In the genomic region with DNA sequence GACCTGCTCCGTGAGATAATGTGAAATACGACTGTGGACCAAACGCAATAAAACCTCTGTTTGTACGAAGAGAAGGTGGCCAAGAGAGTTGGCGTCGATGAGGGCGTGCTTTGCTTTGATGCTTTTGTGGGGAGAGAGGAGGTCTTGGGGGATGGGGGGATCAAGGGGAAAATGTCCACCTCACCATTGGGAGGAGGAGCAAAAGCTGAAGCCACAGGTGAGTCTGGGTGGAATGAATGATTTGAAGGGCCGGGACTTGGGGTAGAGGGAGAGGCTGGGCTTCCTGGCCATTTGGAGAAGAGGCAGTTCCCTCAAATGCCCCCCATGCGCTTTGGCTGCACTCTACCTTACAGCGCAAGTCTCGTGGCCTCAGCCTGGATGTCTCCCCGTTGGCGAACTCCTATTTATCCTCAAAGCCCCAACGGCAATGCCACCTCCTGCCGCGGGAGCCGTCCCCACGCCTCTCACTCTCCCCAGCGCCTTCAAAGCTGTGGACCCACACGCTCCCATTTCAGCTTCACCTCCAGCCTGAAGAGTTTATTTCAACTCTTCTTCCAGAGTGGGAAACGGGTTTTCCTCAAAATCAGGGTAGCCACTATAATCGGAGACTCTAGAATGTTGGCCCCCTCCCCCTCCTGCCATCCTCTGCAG, we compare ENCODE assay signal across 10 cellular contexts. TPM values are rescaled to one million over a fixed set of nuclear protein-coding genes. Genes with fewer than 3 reads are reported as not detected.
DNase-seq lines count a peak whose midpoint lies in the region; ATAC-seq, FAIRE-seq and TF ChIP-seq lines count a peak whose summit lies in the region.
"Had no signal": no experiment of that assay in that cellular context is flagged by ENCODE, and none has a peak within 500 bp of the region (broad histone marks: within the 10 kb centered on the region; RNA-seq: fewer than 3 reads in every experiment).

No MANE protein-coding gene starts in this region.

- POLR2A ChIA-PET in Caco-2 (lab: Charles Lee): interaction anchor here (0.5 to 2.4 kb wide), 7 partner anchors 10 to 230 kb away, joined by 3 to 21 read pairs (median 6); a partner anchor contains a TSS

- H3K9me2 ChIP-seq in Loucy (replicated peaks; ENCODE audit: low read depth, low read length): no peaks in the 10 kb centered on the region

- H3K4me3 Mint-ChIP-seq in Caco-2 (ENCODE audit: unreplicated experiment): peak overlapping the region; percentile 91
- H3K4me3 Mint-ChIP-seq in nephron progenitor cell: peak overlapping the region; percentile 85

- H3K4me2 ChIP-seq in Loucy (ENCODE audit: low read depth, low read length, poor library complexity, severe bottlenecking): peak overlapping the region; percentile 88

- no peaks in the 10 kb centered on the region for H3K4me1 Mint-ChIP-seq in Caco-2 (ENCODE audit: low read depth, unreplicated experiment)
- peaks cover 24% of the 10 kb centered on the region for H3K4me1 Mint-ChIP-seq in nephron progenitor cell

- no TSS peak for BruUV-seq in Caco-2 (replicated peaks; lab: Mats Ljungman, UMichigan)

- H3K9me3 Mint-ChIP-seq in Caco-2 (ENCODE audit: unreplicated experiment) (no peaks in the 10 kb centered on the region), nephron progenitor cell (no peaks in the 10 kb centered on the region)

- H3K27me3 Mint-ChIP-seq in Caco-2 (ENCODE audit: insufficient read depth, unreplicated experiment) (no peaks in the 10 kb centered on the region), nephron progenitor cell (ENCODE audit: low read depth, poor library complexity) (peaks cover 3% of the 10 kb centered on the region)

- H3K9ac ChIP-seq in Loucy (ENCODE audit: low read depth, low read length, poor library complexity, severe bottlenecking): peak overlapping the region; percentile 65

- TF ChIP-seq CTCF in Caco-2 (IDR thresholded peaks at IDR 0.05; ENCODE audit: insufficient read depth in 1 of 2, low read depth in 1 of 2, low read length in 1 of 2, severe bottlenecking in 1 of 2, unreplicated experiment in 1 of 2): no peak
- no peak for TF ChIP-seq CTCF in Loucy (conservative IDR thresholded peaks at IDR 0.05; ENCODE audit: low read length)
- no peak for TF ChIP-seq CTCF in nephron progenitor cell (IDR thresholded peaks at IDR 0.05)

- no peaks in the 10 kb centered on the region for H3K27me3 ChIP-seq in Caco-2 (replicated peaks; ENCODE audit: control insufficient read depth, insufficient read depth, low read length)
- no peaks in the 10 kb centered on the region for H3K27me3 ChIP-seq in Loucy (ENCODE audit: insufficient read depth, low read length, poor library complexity, severe bottlenecking)

- H3K36me3 Mint-ChIP-seq in Caco-2 (ENCODE audit: insufficient read depth, unreplicated experiment) (peaks cover 66% of the 10 kb centered on the region), nephron progenitor cell (ENCODE audit: low read depth) (peaks cover 34% of the 10 kb centered on the region)

- ATAC-seq in GM19395 (IDR thresholded peaks at IDR 0.05; ENCODE audit: unreplicated experiment): no peak

- intact Hi-C loops in Caco-2 (cut with micrococcal nuclease; ENCODE audit: unreplicated experiment): no loop called here

- no peaks in the 10 kb centered on the region for H3K9me3 ChIP-seq in Caco-2
- H3K9me3 ChIP-seq in Loucy (ENCODE audit: insufficient read depth, low read depth, low read length): no peaks in the 10 kb centered on the region

- H4K20me1 ChIP-seq in Loucy (ENCODE audit: insufficient read depth, low read length, poor library complexity, severe bottlenecking): peaks cover 10% of the 10 kb centered on the region

- H3K4me3 ChIP-seq in Caco-2 (ENCODE audit: low read depth, low read length) (no peak overlapping the region), Loucy (ENCODE audit: low read length, poor library complexity, severe bottlenecking) (peak overlapping the region; percentile 83)

- CTCF ChIA-PET in Caco-2 (lab: Charles Lee): interaction anchor here (0.8 kb wide), 1 partner anchor 26 kb away, joined by 4 read pairs; no protein-coding TSS in a partner anchor

- DNase-seq in Caco-2 (no peak), cerebellar cortex (ENCODE audit: low spot score) (peak; percentile 41), nephron progenitor cell (no peak), NCI-H510A treated with DMSO at 0.1 percent for 48 hours (lab: John Stamatoyannopoulos, UW) (no peak), RCC 7860 (ENCODE audit: low spot score) (no peak), GM19240 (ENCODE audit: insufficient read length, low spot score) (no peak)

- H3K79me2 ChIP-seq in Loucy (ENCODE audit: insufficient read depth, low read length): no peaks in the 10 kb centered on the region; the same call in 1 of the 2 replicates

- peaks cover 10% of the 10 kb centered on the region for H3K4me1 ChIP-seq in Caco-2
- peaks cover 39% of the 10 kb centered on the region for H3K4me1 ChIP-seq in Loucy (ENCODE audit: insufficient read depth, low read length, poor library complexity, severe bottlenecking)

- H2AFZ ChIP-seq in Loucy (ENCODE audit: low read length): no peak overlapping the region

- peaks cover 10% of the 10 kb centered on the region for H3F3A ChIP-seq in Loucy (ENCODE audit: low read depth)

- peak overlapping the region; percentile 91 for H3K27ac Mint-ChIP-seq in Caco-2 (ENCODE audit: unreplicated experiment)
- peak overlapping the region; percentile 62 for H3K27ac Mint-ChIP-seq in nephron progenitor cell

- H3K36me3 ChIP-seq in Caco-2 (ENCODE audit: control insufficient read depth, insufficient read depth, low read length): peaks cover 2% of the 10 kb centered on the region
- peaks cover 8% of the 10 kb centered on the region; the same call in 1 of the 2 replicates for H3K36me3 ChIP-seq in Loucy (ENCODE audit: insufficient read depth, low read length)

- no peak for FAIRE-seq in RCC 7860 (lab: Jason Lieb, UNC)

RNA-seq across cellular contexts. Expression of a gene that starts 0.8 kb away (rescaled TPM):
- total RNA-seq in Caco-2 (2022): 43.5 and 45.9 TPM in 2 replicates

RNA-seq across cellular contexts. Expression of a gene that starts 12.7 kb away (rescaled TPM):
- 194 and 221 TPM in 2 replicates for total RNA-seq in Caco-2 (2022)

RNA-seq across cellular contexts. Expression of a gene that starts 17.8 kb away (rescaled TPM):
- total RNA-seq in Caco-2 (2022): not detected in 2 replicates
- total RNA-seq: lung, ureter had no signal

RNA-seq across cellular contexts. Expression of a gene that starts 18.2 kb away (rescaled TPM):
- total RNA-seq in Caco-2 (2022): 148 and 154 TPM in 2 replicates

RNA-seq across cellular contexts. Expression of a gene that starts 27.8 kb away (rescaled TPM):
- 38.6 and 43.3 TPM in 2 replicates for total RNA-seq in Caco-2 (2022)
